In the genomic region with DNA sequence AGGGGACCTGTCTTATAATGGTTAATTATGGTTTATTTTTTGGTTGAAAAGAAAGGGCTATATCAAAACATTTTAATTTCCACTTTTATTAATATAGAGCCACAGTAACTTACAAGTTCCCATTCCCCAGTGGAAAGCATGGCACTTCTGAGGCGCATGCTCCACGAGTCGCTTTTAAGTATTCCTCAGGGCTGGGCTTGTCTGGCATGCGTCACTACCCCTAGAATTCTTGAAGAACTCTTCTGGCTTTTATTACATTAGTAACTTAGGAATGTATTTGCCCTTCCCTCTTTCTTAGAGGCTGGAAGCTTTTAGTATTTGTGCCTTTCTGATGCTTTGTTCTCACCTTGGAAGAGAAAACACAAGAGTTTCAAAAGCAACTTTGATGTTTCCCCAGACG, we compare ENCODE assay signal across 20 cellular contexts.
DNase-seq lines count a peak whose midpoint lies in the region; ATAC-seq and TF ChIP-seq lines count a peak whose summit lies in the region.
"Had no signal": no experiment of that assay in that cellular context is flagged by ENCODE, and none has a peak within 500 bp of the region (broad histone marks: within the 10 kb centered on the region; RNA-seq: fewer than 3 reads in every experiment).

No MANE protein-coding gene starts in this region.

- WGBS in body of pancreas, 2 donors = 64 to 68% methylated on average over 5 of the region's 5 CpGs
- WGBS in mesodermal cell (ENCODE audit: insufficient coverage in 2 of 2), 2 experiments = 88 to 92% methylated on average over 1 to 2 of the region's 5 CpGs

- H3K4me3 ChIP-seq in cardiac muscle cell (no peak overlapping the region), body of pancreas (no peak overlapping the region), mesodermal cell (ENCODE audit: extremely low read depth, insufficient read depth, low read length, poor library complexity, severe bottlenecking) (no peak overlapping the region), thoracic aorta (no peak overlapping the region)
- H3K4me3 ChIP-seq: dorsolateral prefrontal cortex, mucosa of descending colon, neural progenitor cell had no signal

- no peaks in the 10 kb centered on the region for H3K9me3 ChIP-seq in cardiac muscle cell (ENCODE audit: low read depth)
- no peaks in the 10 kb centered on the region for H3K9me3 ChIP-seq in body of pancreas
- no peaks in the 10 kb centered on the region for H3K9me3 ChIP-seq in mesodermal cell (ENCODE audit: control insufficient read depth, low read length)
- H3K9me3 ChIP-seq in thoracic aorta = no peaks in the 10 kb centered on the region
- H3K9me3 ChIP-seq: mucosa of descending colon had no signal

- DNase-seq in cardiac muscle cell (ENCODE audit: low read depth in 1 of 2, low spot score in 1 of 2) = peak in 1 of 2 donors; percentile 27
- DNase-seq in left cardiac atrium = no peak
- no peak for DNase-seq in body of pancreas
- no peak for DNase-seq in thoracic aorta (ENCODE audit: low spot score)
- DNase-seq in AG08396 (ENCODE audit: low spot score) = no peak
- DNase-seq in NCI-H2196 treated with DMSO at 0.1 percent for 48 hours (lab: John Stamatoyannopoulos, UW; ENCODE audit: unreplicated experiment) = no peak
- DNase-seq in GM03348 (ENCODE audit: low spot score) = no peak
- DNase-seq: activated CD4-positive, alpha-beta T cell treated with anti-CD3 and anti-CD28 coated beads for 4 hours; activated CD8-positive, alpha-beta memory T cell treated with anti-CD3 and anti-CD28 coated beads, Interleukin-2, amount 10 ng/mL, durations not matched to agents 7 days and 5 days; COR-L47; dorsolateral prefrontal cortex; foreskin melanocyte; HFFc6; mucosa of descending colon; NCI-H1417 treated with DMSO at 0.1 percent for 48 hours; NCI-H2171 treated with DMSO at 0.1 percent for 48 hours; SHP77; stimulated activated CD4-positive, alpha-beta T cell treated with anti-CD3 and anti-CD28 coated beads, Interleukin-4, amount 100 ng/mL, for 4 hours had no signal

- ATAC-seq in left cardiac atrium (no peak), body of pancreas (no peak), thoracic aorta (ENCODE audit: insufficient number of reproducible peaks, low FRiP score, low read depth) (peak; percentile 51)
- ATAC-seq: activated CD8-positive, alpha-beta memory T cell treated with anti-CD3 and anti-CD28 coated beads, Interleukin-2, amount 10 ng/mL, durations not matched to agents 7 days and 5 days; mucosa of descending colon had no signal

- intact Hi-C loops in left cardiac atrium (cut with DNase I) = no loop called here
- intact Hi-C loops in body of pancreas (cut with DNase I) = no loop called here

- H3K27me3 ChIP-seq in cardiac muscle cell = no peaks in the 10 kb centered on the region
- no peaks in the 10 kb centered on the region for H3K27me3 ChIP-seq in body of pancreas
- H3K27me3 ChIP-seq in thoracic aorta (replicated peaks; ENCODE audit: insufficient read depth) = no peaks in the 10 kb centered on the region
- H3K27me3 ChIP-seq: dorsolateral prefrontal cortex, neural progenitor cell had no signal

- H3K4me1 ChIP-seq in cardiac muscle cell (ENCODE audit: low read depth) = peaks cover 30% of the 10 kb centered on the region
- peaks cover 60% of the 10 kb centered on the region for H3K4me1 ChIP-seq in body of pancreas
- H3K4me1 ChIP-seq in mesodermal cell (ENCODE audit: control insufficient read depth, insufficient read depth, low read length, poor library complexity, severe bottlenecking) = peaks cover 6% of the 10 kb centered on the region
- peaks cover 7 to 15% of the 10 kb centered on the region in 2 donors for H3K4me1 ChIP-seq in thoracic aorta (ENCODE audit: control insufficient read depth in 1 of 2, low read depth in 2 of 2)

- TF ChIP-seq CTCF in cardiac muscle cell (IDR thresholded peaks at IDR 0.05; ENCODE audit: low read depth, low read length) (no peak), body of pancreas (IDR thresholded peaks at IDR 0.05) (no peak), thoracic aorta (IDR thresholded peaks at IDR 0.05) (no peak)

- no peak for TF ChIP-seq POLR2A in body of pancreas (IDR thresholded peaks at IDR 0.05)

- peaks cover 19% of the 10 kb centered on the region for H3K36me3 ChIP-seq in cardiac muscle cell
- H3K36me3 ChIP-seq in body of pancreas (replicated peaks in 1 of 2; ENCODE audit: insufficient read depth in 1 of 2, low read depth in 2 of 2) = peaks cover 10 to 15% of the 10 kb centered on the region in 2 donors
- no peaks in the 10 kb centered on the region for H3K36me3 ChIP-seq in mesodermal cell (ENCODE audit: control insufficient read depth, insufficient read depth, low read length)
- H3K36me3 ChIP-seq in thoracic aorta = peaks cover 38% of the 10 kb centered on the region

- H3K27ac ChIP-seq in cardiac muscle cell (peak overlapping the region; percentile 79), body of pancreas (peak overlapping the region; percentile 50 to 87 (median 78)), mesodermal cell (ENCODE audit: low read depth, low read length, severe bottlenecking) (peak overlapping the region; percentile 57), thoracic aorta (peak overlapping the region; percentile 37 to 70)
- H3K27ac ChIP-seq: dorsolateral prefrontal cortex, neural progenitor cell had no signal
